In genomic region chr12:25249951-25250738, GRCh38 we compare ENCODE assay signal across 8 cellular contexts. TPM values are rescaled to one million over a fixed set of nuclear protein-coding genes. Genes with fewer than 3 reads are reported as not detected.
A peak's percentile ranks its signal among the peaks of the same experiment; 100 is the strongest.
DNase-seq lines count a peak whose midpoint lies in the region; ATAC-seq, FAIRE-seq and TF ChIP-seq lines count a peak whose summit lies in the region.

No MANE protein-coding gene starts in this region.

- H3K9me3 Mint-ChIP-seq in T-helper 1 cell treated with Interleukin-12 subunit alpha and Interleukin-12 subunit beta and Interleukin-4 antibody, amounts not matched to agents 30 μg/mL and 1 μg/mL, for 36 hours = no peaks in the 10 kb centered on the region
- H3K9me3 Mint-ChIP-seq in astrocyte (ENCODE audit: unreplicated experiment) = no peaks in the 10 kb centered on the region

- peak overlapping the region; percentile 89 for H3K4me3 Mint-ChIP-seq in T-helper 1 cell treated with Interleukin-12 subunit alpha and Interleukin-12 subunit beta and Interleukin-4 antibody, amounts not matched to agents 30 μg/mL and 1 μg/mL, for 36 hours
- H3K4me3 Mint-ChIP-seq in astrocyte (ENCODE audit: unreplicated experiment) = peak overlapping the region; percentile 95

- DNase-seq in CD1c-positive myeloid dendritic cell (ENCODE audit: extremely low spot score) (peak; percentile 62), astrocyte (ENCODE audit: low read depth) (no peak), iPS DF 6.9 (ENCODE audit: low read depth, low spot score) (no peak), sciatic nerve (ENCODE audit: low spot score) (peak; percentile 80), NCI-H446 treated with DMSO at 0.1 percent for 48 hours (lab: John Stamatoyannopoulos, UW) (no peak)

- peak overlapping the region; percentile 85 for H3K4me3 ChIP-seq in HUES6 (ENCODE audit: low read depth, low read length)
- peak overlapping the region; percentile 84 for H3K4me3 ChIP-seq in astrocyte (ENCODE audit: insufficient read depth, low read depth, low read length)
- H3K4me3 ChIP-seq in iPS DF 6.9 (ENCODE audit: low read length) = peak overlapping the region; percentile 95

- no peak for TF ChIP-seq CTCF in astrocyte (IDR thresholded peaks at IDR 0.05; ENCODE audit: insufficient read depth, low read depth, low read length)

- H3K27ac Mint-ChIP-seq in T-helper 1 cell treated with Interleukin-12 subunit alpha and Interleukin-12 subunit beta and Interleukin-4 antibody, amounts not matched to agents 30 μg/mL and 1 μg/mL, for 36 hours = peak overlapping the region; percentile 93
- peak overlapping the region; percentile 92 for H3K27ac Mint-ChIP-seq in astrocyte (ENCODE audit: unreplicated experiment)

- intact Hi-C loops in sciatic nerve (cut with DNase I) = no loop called here

- peaks cover 4% of the 10 kb centered on the region for H3K36me3 ChIP-seq in HUES6 (ENCODE audit: control insufficient read depth, insufficient read depth, low read length)
- H3K36me3 ChIP-seq in astrocyte (ENCODE audit: insufficient read depth, low read length) = no peaks in the 10 kb centered on the region
- no peaks in the 10 kb centered on the region for H3K36me3 ChIP-seq in iPS DF 6.9 (ENCODE audit: control insufficient read depth, insufficient read depth, low read length)

- H3K4me2 ChIP-seq in astrocyte (ENCODE audit: low read length) = peak overlapping the region; percentile 95

- peaks cover 9% of the 10 kb centered on the region for H3K27me3 ChIP-seq in HUES6 (ENCODE audit: control insufficient read depth, insufficient read depth, low read length)
- H3K27me3 ChIP-seq in astrocyte (ENCODE audit: insufficient read depth, low read length) = no peaks in the 10 kb centered on the region
- H3K27me3 ChIP-seq in iPS DF 6.9 (ENCODE audit: control insufficient read depth, insufficient read depth, low read length) = no peaks in the 10 kb centered on the region

- peaks cover 49% of the 10 kb centered on the region for H3K79me2 ChIP-seq in astrocyte (ENCODE audit: insufficient read depth, low read length)

- H3K4me1 ChIP-seq in HUES6 (ENCODE audit: control insufficient read depth, insufficient read depth, low read length) = peaks cover 10% of the 10 kb centered on the region
- peaks cover 7% of the 10 kb centered on the region for H3K4me1 ChIP-seq in astrocyte (ENCODE audit: insufficient read depth, low read length)
- no peaks in the 10 kb centered on the region for H3K4me1 ChIP-seq in iPS DF 6.9 (ENCODE audit: control insufficient read depth, insufficient read depth, low read length)

- H3K9me3 ChIP-seq in HUES6 (ENCODE audit: control insufficient read depth, insufficient read depth, low read depth, low read length) = no peaks in the 10 kb centered on the region
- no peaks in the 10 kb centered on the region for H3K9me3 ChIP-seq in astrocyte (ENCODE audit: insufficient read depth, low read depth, low read length)
- no peaks in the 10 kb centered on the region for H3K9me3 ChIP-seq in iPS DF 6.9 (ENCODE audit: control insufficient read depth, insufficient read depth, low read length)

- H3K27ac ChIP-seq in HUES6 (ENCODE audit: low read depth, low read length) (peak overlapping the region; percentile 62; the same call in 1 of the 2 replicates), astrocyte (ENCODE audit: low read depth, low read length) (peak overlapping the region; percentile 47), iPS DF 6.9 (ENCODE audit: low read length) (no peak overlapping the region)

- H3K9ac ChIP-seq in HUES6 (ENCODE audit: low read length) = peak overlapping the region; percentile 83
- H3K9ac ChIP-seq in astrocyte (ENCODE audit: low read length) = peak overlapping the region; percentile 89

- ATAC-seq in GM19463 (IDR thresholded peaks at IDR 0.05; ENCODE audit: unreplicated experiment) (peak; percentile 26), sciatic nerve (peak; percentile 27)

- peaks cover 30% of the 10 kb centered on the region for H4K20me1 ChIP-seq in astrocyte (ENCODE audit: insufficient read depth, low read length)

- H3K4me1 Mint-ChIP-seq in T-helper 1 cell treated with Interleukin-12 subunit alpha and Interleukin-12 subunit beta and Interleukin-4 antibody, amounts not matched to agents 30 μg/mL and 1 μg/mL, for 36 hours (ENCODE audit: low read depth) = peaks cover 29% of the 10 kb centered on the region
- peaks cover 24% of the 10 kb centered on the region for H3K4me1 Mint-ChIP-seq in astrocyte (ENCODE audit: low read depth, unreplicated experiment)

- no CpG with 5 or more reads among the region's 56 CpGs for WGBS in iPS DF 6.9 (ENCODE audit: insufficient coverage, insufficient read length)

- H3K36me3 Mint-ChIP-seq in T-helper 1 cell treated with Interleukin-12 subunit alpha and Interleukin-12 subunit beta and Interleukin-4 antibody, amounts not matched to agents 30 μg/mL and 1 μg/mL, for 36 hours (ENCODE audit: low read depth) = peaks cover 19% of the 10 kb centered on the region
- peaks cover 4% of the 10 kb centered on the region for H3K36me3 Mint-ChIP-seq in astrocyte (ENCODE audit: low read depth, unreplicated experiment)

- H3K27me3 Mint-ChIP-seq in T-helper 1 cell treated with Interleukin-12 subunit alpha and Interleukin-12 subunit beta and Interleukin-4 antibody, amounts not matched to agents 30 μg/mL and 1 μg/mL, for 36 hours (ENCODE audit: low read depth) = peaks cover 11% of the 10 kb centered on the region
- H3K27me3 Mint-ChIP-seq in astrocyte (ENCODE audit: low read depth, unreplicated experiment) = no peaks in the 10 kb centered on the region

- no peak for FAIRE-seq in astrocyte (lab: Jason Lieb, UNC)

- peak overlapping the region; percentile 70 for H2AFZ ChIP-seq in astrocyte (ENCODE audit: low read depth, low read length)

RNA-seq across cellular contexts. Expression of gene KRAS, which starts 0.6 kb away (rescaled TPM):
- total RNA-seq in astrocyte (32.3 and 40.3 TPM in 2 replicates), sciatic nerve (54.9 TPM)

RNA-seq across cellular contexts. Expression of gene ETFRF1, which starts 55.1 kb away (rescaled TPM):
- total RNA-seq in astrocyte = 6.7 and 9.2 TPM in 2 replicates
- 33.0 TPM for total RNA-seq in sciatic nerve

RNA-seq across cellular contexts. Expression of gene DNAI7, which starts 55.2 kb away (rescaled TPM):
- total RNA-seq in astrocyte (0.23 TPM in 1 of 2 replicates, not detected in the other), sciatic nerve (1.0 TPM)

Comparison
In these comparisons a context has a peak if more than half of its experiments do, and no peak if none do; other contexts are left out.
1. DNase-seq: peak in CD1c-positive myeloid dendritic cell (single experiment) and sciatic nerve (single experiment); none in astrocyte (single experiment), iPS DF 6.9 (single experiment) and NCI-H446 treated with DMSO at 0.1 percent for 48 hours (single experiment).
2. Peak in every context shown above with its lines, with median percentiles within 50 percentile points of each other: H3K4me3 ChIP-seq.